1 cellular context compared by ENCODE assay signal in genomic region chr16:12262454-12263180, GRCh38.
TF ChIP-seq lines count a peak whose summit lies in the region.

No MANE protein-coding gene starts in this region.

TF ChIP-seq in HepG2, 621 proteins besides CTCF, POLR2A, EP300 and RAD21 (continued from another document and continues in another):
- TF ChIP-seq HNF1B (CRISPR knock-in tag; IDR thresholded peaks at IDR 0.05) (peak; percentile 79), ZNF160 (CRISPR knock-in tag; IDR thresholded peaks at IDR 0.05) (0 out of 2 replicates have a peak, but pooled peaks have one; percentile 50), NCOA1 (CRISPR knock-in tag; IDR thresholded peaks at IDR 0.05) (no peak), ZFP90 (CRISPR knock-in tag; IDR thresholded peaks at IDR 0.05; ENCODE audit: borderline replicate concordance) (0 out of 2 replicates have a peak, but pooled peaks have one; percentile 27), MXD4 (CRISPR knock-in tag; IDR thresholded peaks at IDR 0.05) (no peak), HIC2 (CRISPR knock-in tag; IDR thresholded peaks at IDR 0.05; ENCODE audit: low read depth) (peak; percentile 55; the same call in 1 of the 2 replicates), ZNF770 (CRISPR knock-in tag; IDR thresholded peaks at IDR 0.05) (no peak), SRY (CRISPR knock-in tag; IDR thresholded peaks at IDR 0.05) (peak; percentile 59; the same call in 1 of the 2 replicates), TRAFD1 (CRISPR knock-in tag; IDR thresholded peaks at IDR 0.05; ENCODE audit: borderline replicate concordance) (no peak), CCDC6 (CRISPR knock-in tag; IDR thresholded peaks at IDR 0.05) (peak; percentile 75; the same call in 1 of the 2 replicates), ZBTB38 (CRISPR knock-in tag; IDR thresholded peaks at IDR 0.05) (no peak), ZMYM4 (CRISPR knock-in tag; IDR thresholded peaks at IDR 0.05) (peak; percentile 56; the same call in 1 of the 2 replicates), ATF4 (CRISPR knock-in tag; IDR thresholded peaks at IDR 0.05) (peak in 1 of 2 experiments; percentile 57; a peak in 2 of 4 replicates), ZGPAT (CRISPR knock-in tag; IDR thresholded peaks at IDR 0.05) (peak; percentile 13; the same call in 1 of the 2 replicates), KMT2A (CRISPR knock-in tag; IDR thresholded peaks at IDR 0.05) (peak; percentile 72), ZNF225 (CRISPR knock-in tag; IDR thresholded peaks at IDR 0.05) (no peak), ZSCAN29 (CRISPR knock-in tag; conservative IDR thresholded peaks at IDR 0.05) (peak; percentile 30; the same call in 1 of the 2 replicates), PAXIP1 (CRISPR knock-in tag; conservative IDR thresholded peaks at IDR 0.05) (peak; percentile 38; the same call in 1 of the 2 replicates), TGIF2 (CRISPR knock-in tag; IDR thresholded peaks at IDR 0.05) (peak; percentile 62; the same call in 1 of the 2 replicates), SKI (IDR thresholded peaks at IDR 0.05; ENCODE audit: partially characterized antibody) (no peak), ZSCAN25 (CRISPR knock-in tag; IDR thresholded peaks at IDR 0.05) (peak; percentile 50; the same call in 1 of the 2 replicates), ZNF207 (IDR thresholded peaks at IDR 0.05; ENCODE audit: borderline replicate concordance) (no peak), THAP7 (CRISPR knock-in tag; IDR thresholded peaks at IDR 0.05) (peak; percentile 13; the same call in 1 of the 2 replicates), ZUFSP (CRISPR knock-in tag; IDR thresholded peaks at IDR 0.05; ENCODE audit: borderline replicate concordance) (no peak), ZNF720 (CRISPR knock-in tag; IDR thresholded peaks at IDR 0.05) (0 out of 2 replicates have a peak, but pooled peaks have one; percentile 10), ARID4A (CRISPR knock-in tag; IDR thresholded peaks at IDR 0.05; ENCODE audit: borderline replicate concordance) (peak; percentile 61; the same call in 1 of the 2 replicates), ZBTB4 (CRISPR knock-in tag; IDR thresholded peaks at IDR 0.05; ENCODE audit: borderline replicate concordance) (no peak; the same call in 1 of the 2 replicates), ZNF224 (CRISPR knock-in tag; IDR thresholded peaks at IDR 0.05) (peak; percentile 47; the same call in 1 of the 2 replicates)
